Comparison of ENCODE assay signal across 22 cellular contexts in genomic region chr11:70352074-70352473, GRCh38. TPM values are rescaled to one million over a fixed set of nuclear protein-coding genes. Genes with fewer than 3 reads are reported as not detected.
"Had no signal": no experiment of that assay in that cellular context is flagged by ENCODE, and none has a peak within 500 bp of the region (broad histone marks: within the 10 kb centered on the region; RNA-seq: fewer than 3 reads in every experiment).

No MANE protein-coding gene starts in this region.

- H3K4me1 Mint-ChIP-seq: activated naive CD8-positive, alpha-beta T cell treated with anti-CD3 and anti-CD28 coated beads, Interleukin-2, amount 10 ng/mL, durations not matched to agents 7 days and 5 days; stimulated activated naive CD8-positive, alpha-beta T cell treated with anti-CD3 and anti-CD28 coated beads, Interleukin-15, amount 100 ng/mL, for 72 hours had no signal

- H3K27me3 ChIP-seq: foreskin keratinocyte, hepatocyte, left lung, right atrium auricular region, tibial nerve had no signal

- H3K9me3 Mint-ChIP-seq: activated naive CD4-positive, alpha-beta T cell treated with anti-CD3 and anti-CD28 coated beads for 36 hours; activated naive CD8-positive, alpha-beta T cell treated with anti-CD3 and anti-CD28 coated beads, Interleukin-2, amount 10 ng/mL, durations not matched to agents 7 days and 5 days; naive thymus-derived CD8-positive, alpha-beta T cell; stimulated activated naive CD8-positive, alpha-beta T cell treated with anti-CD3 and anti-CD28 coated beads, Interleukin-15, amount 100 ng/mL, for 72 hours had no signal

- ATAC-seq: foreskin keratinocyte; left lung; naive thymus-derived CD8-positive, alpha-beta T cell; psoas muscle; stimulated activated naive CD8-positive, alpha-beta T cell treated with anti-CD3 and anti-CD28 coated beads, Interleukin-15, amount 100 ng/mL, for 72 hours had no signal

- H3K4me2 ChIP-seq: hepatocyte had no signal

- H3K27me3 Mint-ChIP-seq: activated naive CD8-positive, alpha-beta T cell treated with anti-CD3 and anti-CD28 coated beads, Interleukin-2, amount 10 ng/mL, durations not matched to agents 7 days and 5 days; naive thymus-derived CD8-positive, alpha-beta T cell; stimulated activated naive CD8-positive, alpha-beta T cell treated with anti-CD3 and anti-CD28 coated beads, Interleukin-15, amount 100 ng/mL, for 72 hours had no signal

- H3K9me3 ChIP-seq: left lung, psoas muscle, right atrium auricular region, tibial nerve had no signal

- FAIRE-seq: TTC549, urothelium cell line had no signal

- H2AFZ ChIP-seq: hepatocyte had no signal

- DNase-seq: activated CD4-positive, alpha-beta T cell treated with anti-CD3 and anti-CD28 coated beads for 4 hours; activated CD4-positive, alpha-beta T cell treated with anti-CD3 and anti-CD28 coated beads, Interleukin-2, amount 50 U/mL, for 48 hours; activated CD4-positive, CD25-positive, alpha-beta regulatory T cell; activated CD8-positive, alpha-beta memory T cell treated with anti-CD3 and anti-CD28 coated beads, Interleukin-2, amount 50 U/mL, for 48 hours; activated effector memory CD4-positive, alpha-beta T cell treated with Interleukin-2 at 50 U/mL for 16 hours; activated naive CD4-positive, alpha-beta T cell treated with anti-CD3 and anti-CD28 coated beads for 36 hours; activated naive CD8-positive, alpha-beta T cell treated with anti-CD3 and anti-CD28 coated beads, Interleukin-2, amount 10 ng/mL, durations not matched to agents 7 days and 5 days; activated T-cell treated with anti-CD3 and anti-CD28 coated beads, Interleukin-2, amount 50 U/mL, for 48 hours; amniotic stem cell; effector CD4-positive, alpha-beta T cell; foreskin keratinocyte; kidney glomerular epithelial cell; left lung; naive thymus-derived CD8-positive, alpha-beta T cell; psoas muscle; stimulated activated CD4-positive, alpha-beta T cell treated with anti-CD3 and anti-CD28 coated beads, Interleukin-4, amount 100 ng/mL, for 24 hours; stimulated activated naive CD8-positive, alpha-beta T cell treated with anti-CD3 and anti-CD28 coated beads, Interleukin-15, amount 100 ng/mL, for 72 hours had no signal

- H3K4me1 ChIP-seq: foreskin keratinocyte, left lung, psoas muscle, right atrium auricular region had no signal

- H3K4me3 Mint-ChIP-seq: activated naive CD4-positive, alpha-beta T cell treated with anti-CD3 and anti-CD28 coated beads for 36 hours; activated naive CD8-positive, alpha-beta T cell treated with anti-CD3 and anti-CD28 coated beads, Interleukin-2, amount 10 ng/mL, durations not matched to agents 7 days and 5 days; naive thymus-derived CD8-positive, alpha-beta T cell; stimulated activated naive CD8-positive, alpha-beta T cell treated with anti-CD3 and anti-CD28 coated beads, Interleukin-15, amount 100 ng/mL, for 72 hours had no signal

- H3K27ac ChIP-seq: foreskin keratinocyte, hepatocyte, left lung, psoas muscle, right atrium auricular region, tibial nerve had no signal

- H3K4me3 ChIP-seq: hepatocyte, left lung, psoas muscle, right atrium auricular region, tibial nerve had no signal

- H3K27ac Mint-ChIP-seq: activated naive CD4-positive, alpha-beta T cell treated with anti-CD3 and anti-CD28 coated beads for 36 hours; activated naive CD8-positive, alpha-beta T cell treated with anti-CD3 and anti-CD28 coated beads, Interleukin-2, amount 10 ng/mL, durations not matched to agents 7 days and 5 days; stimulated activated naive CD8-positive, alpha-beta T cell treated with anti-CD3 and anti-CD28 coated beads, Interleukin-15, amount 100 ng/mL, for 72 hours had no signal

- H3K79me2 ChIP-seq: hepatocyte had no signal

RNA-seq across cellular contexts. Expression of gene CTTN, which starts 46.3 kb away (rescaled TPM):
- polyA plus RNA-seq: naive thymus-derived CD8-positive, alpha-beta T cell had no signal
